ENCODE assay signal across 9 cellular contexts in the genomic region with DNA sequence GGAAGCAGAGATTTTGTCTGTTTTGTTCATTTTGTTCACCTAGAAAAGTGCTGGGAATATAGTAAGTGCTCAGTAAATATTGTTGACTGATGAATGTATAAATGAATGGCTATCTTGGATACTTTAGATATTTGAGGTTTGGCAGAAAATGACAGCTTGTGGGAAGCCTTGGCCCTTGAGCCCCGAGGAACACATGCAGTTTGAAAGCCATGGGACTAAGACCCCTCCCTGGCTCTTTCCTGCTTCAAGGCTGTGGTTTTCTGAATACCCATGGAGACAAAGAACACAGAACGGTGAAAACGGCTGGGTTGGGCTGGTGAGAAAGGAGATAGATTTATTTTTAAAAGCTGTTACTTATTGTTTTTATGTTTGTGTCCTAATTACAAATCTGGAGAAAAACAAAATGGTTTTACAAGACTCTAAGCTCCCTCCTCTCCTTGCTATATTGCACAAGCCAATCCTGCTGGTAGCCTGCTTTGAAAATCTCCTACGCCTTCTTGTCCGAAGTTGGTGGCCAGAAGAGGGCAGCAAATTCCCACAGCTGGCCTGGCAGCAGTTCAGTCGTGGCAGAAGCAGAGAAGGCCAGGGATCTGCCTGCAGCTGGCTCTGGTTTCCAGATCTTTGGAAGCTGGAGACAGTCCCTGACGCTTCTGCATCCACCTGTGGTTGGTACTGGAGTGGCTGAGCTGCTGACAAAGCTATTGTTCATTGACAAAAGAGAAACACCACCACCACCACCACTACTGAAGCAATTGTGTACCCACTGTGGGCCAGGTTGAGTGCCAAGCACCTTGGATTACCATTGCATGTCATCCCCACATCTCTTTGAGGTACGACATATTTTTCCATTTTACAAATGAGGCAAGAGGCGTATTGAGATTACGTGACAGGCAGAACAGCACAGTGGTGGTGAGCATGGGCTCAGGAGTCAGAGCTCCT. TPM values are rescaled to one million over a fixed set of nuclear protein-coding genes. Genes with fewer than 3 reads are reported as not detected.
DNase-seq lines count a peak whose midpoint lies in the region; ATAC-seq and TF ChIP-seq lines count a peak whose summit lies in the region.
"Had no signal": no experiment of that assay in that cellular context is flagged by ENCODE, and none has a peak within 500 bp of the region (broad histone marks: within the 10 kb centered on the region; RNA-seq: fewer than 3 reads in every experiment).

No MANE protein-coding gene starts in this region.

- H3K4me3 ChIP-seq in GM23338: no peak overlapping the region
- H3K4me3 ChIP-seq in liver (ENCODE audit: low read depth in 1 of 3, low read length in 3 of 3): no peak overlapping the region

- WGBS in liver: 37% methylated on average over 10 of the region's 10 CpGs

- TF ChIP-seq CTCF in GM23338 (conservative IDR thresholded peaks at IDR 0.05; ENCODE audit: low read depth in 2 of 2) (peak; percentile 72 to 95), liver (IDR thresholded peaks at IDR 0.05; ENCODE audit: low read depth, low read length, missing input control) (peak; percentile 91)

- no peaks in the 10 kb centered on the region for H3K79me2 ChIP-seq in GM23338 (replicated peaks; ENCODE audit: insufficient read depth)

- no peaks in the 10 kb centered on the region for H3K27me3 ChIP-seq in GM23338 (ENCODE audit: insufficient read depth)
- H3K27me3 ChIP-seq in liver (ENCODE audit: control insufficient read depth in 4 of 4, insufficient read depth in 4 of 4, low read length in 3 of 4): no peaks in the 10 kb centered on the region

- H2AFZ ChIP-seq in GM23338: no peak overlapping the region

- peak; percentile 95 for DNase-seq in AG08396 (ENCODE audit: low spot score)
- DNase-seq in GM23338 (ENCODE audit: low spot score): peak; percentile 82
- peak; percentile 82 for DNase-seq in NCI-H226
- DNase-seq in activated CD4-positive, alpha-beta T cell treated with anti-CD3 and anti-CD28 coated beads for 24 hours (ENCODE audit: low read depth in 2 of 2): peak; percentile 18 to 45
- peak; percentile 89 for DNase-seq in ecto neural progenitor cell (ENCODE audit: low spot score)
- peak; percentile 30 for DNase-seq in stimulated activated CD8-positive, alpha-beta memory T cell treated with anti-CD3 and anti-CD28 coated beads, Interleukin-12 subunit alpha, Interleukin-12 subunit beta, amount 100 ng/mL, for 1 hour (ENCODE audit: low read depth)

- H3K4me1 ChIP-seq in GM23338 (ENCODE audit: insufficient read depth) (no peaks in the 10 kb centered on the region), liver (ENCODE audit: control insufficient read depth in 4 of 4, insufficient read depth in 4 of 4, low read length in 3 of 4) (no peaks in the 10 kb centered on the region)

- H4K20me1 ChIP-seq in GM23338 (replicated peaks; ENCODE audit: insufficient read depth): no peaks in the 10 kb centered on the region

- peak; percentile 96 to 97 for TF ChIP-seq RAD21 in liver (IDR thresholded peaks at IDR 0.05)

- H3K9me3 Mint-ChIP-seq in GM23338: no peaks in the 10 kb centered on the region

- peak; percentile 95 for ATAC-seq in GM23338
- no peak for ATAC-seq in HG03520 (IDR thresholded peaks at IDR 0.05; ENCODE audit: unreplicated experiment)

- H3K4me2 ChIP-seq in GM23338: no peak overlapping the region

- H3K27ac Mint-ChIP-seq in GM23338: no peak overlapping the region

- H3F3A ChIP-seq in GM23338 (replicated peaks; ENCODE audit: low read depth): no peaks in the 10 kb centered on the region

- H3K27ac ChIP-seq in GM23338 (ENCODE audit: low read depth) (no peak overlapping the region), liver (ENCODE audit: low read depth in 1 of 2, low read length in 2 of 2) (no peak overlapping the region)

- H3K9ac ChIP-seq in liver (ENCODE audit: low read depth in 1 of 2, low read length in 2 of 2): no peak overlapping the region

- H3K9me2 ChIP-seq in GM23338 (ENCODE audit: insufficient read depth): no peaks in the 10 kb centered on the region

- no peaks in the 10 kb centered on the region for H3K9me3 ChIP-seq in liver (ENCODE audit: control insufficient read depth in 4 of 4, low read length in 3 of 4)

- no peaks in the 10 kb centered on the region; the same call in 2 of the 3 replicates for H3K36me3 Mint-ChIP-seq in GM23338 (ENCODE audit: low read depth)

- peaks cover 3% of the 10 kb centered on the region; the same call in 1 of the 3 replicates for H3K4me1 Mint-ChIP-seq in GM23338

- H3K4me3 Mint-ChIP-seq in GM23338: no peak overlapping the region

- H3K27me3 Mint-ChIP-seq in GM23338 (ENCODE audit: insufficient read depth, low read depth, poor library complexity): peaks cover 1% of the 10 kb centered on the region

- H3K36me3 ChIP-seq in GM23338 (ENCODE audit: insufficient read depth) (no peaks in the 10 kb centered on the region), liver (ENCODE audit: control insufficient read depth in 4 of 4, insufficient read depth in 3 of 4, low read depth in 1 of 4, low read length in 3 of 4) (no peaks in the 10 kb centered on the region)

TF ChIP-seq in GM23338, 12 proteins besides CTCF, POLR2A, EP300 and RAD21:
- TF ChIP-seq JUNB (IDR thresholded peaks at IDR 0.05; ENCODE audit: unreplicated experiment) (peak; percentile 53), EZH2 (IDR thresholded peaks at IDR 0.05; ENCODE audit: low read depth, unreplicated experiment) (no peak)
- TF ChIP-seq, protein P1, sequence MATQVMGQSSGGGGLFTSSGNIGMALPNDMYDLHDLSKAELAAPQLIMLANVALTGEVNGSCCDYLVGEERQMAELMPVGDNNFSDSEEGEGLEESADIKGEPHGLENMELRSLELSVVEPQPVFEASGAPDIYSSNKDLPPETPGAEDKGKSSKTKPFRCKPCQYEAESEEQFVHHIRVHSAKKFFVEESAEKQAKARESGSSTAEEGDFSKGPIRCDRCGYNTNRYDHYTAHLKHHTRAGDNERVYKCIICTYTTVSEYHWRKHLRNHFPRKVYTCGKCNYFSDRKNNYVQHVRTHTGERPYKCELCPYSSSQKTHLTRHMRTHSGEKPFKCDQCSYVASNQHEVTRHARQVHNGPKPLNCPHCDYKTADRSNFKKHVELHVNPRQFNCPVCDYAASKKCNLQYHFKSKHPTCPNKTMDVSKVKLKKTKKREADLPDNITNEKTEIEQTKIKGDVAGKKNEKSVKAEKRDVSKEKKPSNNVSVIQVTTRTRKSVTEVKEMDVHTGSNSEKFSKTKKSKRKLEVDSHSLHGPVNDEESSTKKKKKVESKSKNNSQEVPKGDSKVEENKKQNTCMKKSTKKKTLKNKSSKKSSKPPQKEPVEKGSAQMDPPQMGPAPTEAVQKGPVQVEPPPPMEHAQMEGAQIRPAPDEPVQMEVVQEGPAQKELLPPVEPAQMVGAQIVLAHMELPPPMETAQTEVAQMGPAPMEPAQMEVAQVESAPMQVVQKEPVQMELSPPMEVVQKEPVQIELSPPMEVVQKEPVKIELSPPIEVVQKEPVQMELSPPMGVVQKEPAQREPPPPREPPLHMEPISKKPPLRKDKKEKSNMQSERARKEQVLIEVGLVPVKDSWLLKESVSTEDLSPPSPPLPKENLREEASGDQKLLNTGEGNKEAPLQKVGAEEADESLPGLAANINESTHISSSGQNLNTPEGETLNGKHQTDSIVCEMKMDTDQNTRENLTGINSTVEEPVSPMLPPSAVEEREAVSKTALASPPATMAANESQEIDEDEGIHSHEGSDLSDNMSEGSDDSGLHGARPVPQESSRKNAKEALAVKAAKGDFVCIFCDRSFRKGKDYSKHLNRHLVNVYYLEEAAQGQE (IDR thresholded peaks at IDR 0.05; ENCODE audit: unreplicated experiment): no peak

TF ChIP-seq in liver, 16 proteins besides CTCF, POLR2A, EP300 and RAD21:
- TF ChIP-seq, protein P1 (IDR thresholded peaks at IDR 0.05): no peak
- TF ChIP-seq HNF4A (conservative IDR thresholded peaks at IDR 0.05) (peak in 1 of 2 donors; percentile 39), RXRA (IDR thresholded peaks at IDR 0.05) (peak in 1 of 2 donors; percentile 23)
TF ChIP-seq in liver: peak in this region for 2.

RNA-seq across cellular contexts. Expression of a gene that starts 5.2 kb away (rescaled TPM):
- not detected in 2 replicates for total RNA-seq in GM23338 (2014; rRNA removed; shearing (Covaris generic))
- polyA plus RNA-seq in GM23338 (2016; fragmentation: Nextera tagmentation; extraction: Ambion mirVana): not detected in 2 replicates
- total RNA-seq in liver: not detected
- not detected for polyA plus RNA-seq in liver

RNA-seq across cellular contexts. Expression of a gene that starts 13.0 kb away (rescaled TPM):
- total RNA-seq in GM23338 (2014; rRNA removed; shearing (Covaris generic)): not detected in 2 replicates
- polyA plus RNA-seq in GM23338 (2016; fragmentation: Nextera tagmentation; extraction: Ambion mirVana) (not detected in 2 replicates), liver (not detected)
- not detected for total RNA-seq in liver
- total RNA-seq: skeletal muscle tissue had no signal

RNA-seq across cellular contexts. Expression of a gene that starts 33.6 kb away (rescaled TPM):
- total RNA-seq in GM23338 (2014; rRNA removed; shearing (Covaris generic)): not detected in 2 replicates
- polyA plus RNA-seq in GM23338 (2016; fragmentation: Nextera tagmentation; extraction: Ambion mirVana): not detected in 2 replicates
- not detected for total RNA-seq in liver
- not detected for polyA plus RNA-seq in liver
- total RNA-seq: skeletal muscle tissue had no signal

RNA-seq across cellular contexts. Expression of a gene that starts 51.3 kb away (rescaled TPM):
- not detected in 2 replicates for total RNA-seq in GM23338 (2014; rRNA removed; shearing (Covaris generic))
- polyA plus RNA-seq in GM23338 (2016; fragmentation: Nextera tagmentation; extraction: Ambion mirVana): not detected in 2 replicates
- total RNA-seq in liver: not detected
- not detected for polyA plus RNA-seq in liver
- total RNA-seq: skeletal muscle tissue had no signal

Comparison
In these comparisons a context has a peak if more than half of its experiments do, and no peak if none do; other contexts are left out.
1. DNase-seq: peak in every context shown above with its lines; median percentile 95 in AG08396; 89 in ecto neural progenitor cell; 82 in GM23338; 82 in NCI-H226; 32 in activated CD4-positive, alpha-beta T cell treated with anti-CD3 and anti-CD28 coated beads for 24 hours; 30 in stimulated activated CD8-positive, alpha-beta memory T cell treated with anti-CD3 and anti-CD28 coated beads, Interleukin-12 subunit alpha, Interleukin-12 subunit beta, amount 100 ng/mL, for 1 hour.